ENCODE assay signal across 19 cellular contexts in genomic region chr7:27329917-27330316, GRCh38.
DNase-seq lines count a peak whose midpoint lies in the region; ATAC-seq, FAIRE-seq and TF ChIP-seq lines count a peak whose summit lies in the region.
"Had no signal": no experiment of that assay in that cellular context is flagged by ENCODE, and none has a peak within 500 bp of the region (broad histone marks: within the 10 kb centered on the region; RNA-seq: fewer than 3 reads in every experiment).

No MANE protein-coding gene starts in this region.

- no peaks in the 10 kb centered on the region for H3K4me1 Mint-ChIP-seq in MCF 10A (ENCODE audit: insufficient read depth, unreplicated experiment)
- H3K4me1 Mint-ChIP-seq in progenitor cell of endocrine pancreas (ENCODE audit: low read depth), result no peaks in the 10 kb centered on the region
- H3K4me1 Mint-ChIP-seq: stimulated activated naive CD8-positive, alpha-beta T cell treated with anti-CD3 and anti-CD28 coated beads, Interleukin-15, amount 100 ng/mL, for 72 hours; T-helper 17 cell had no signal

- in situ Hi-C loops in T47D (cut with HindIII; ENCODE audit: low pct_unique_long_range_greater_than_20kb, low sequenced_read_pairs), result no loop called here

- no peak overlapping the region for H2BK20ac ChIP-seq in H1 (ENCODE audit: low read length)

- no peaks in the 10 kb centered on the region for H3K4me1 ChIP-seq in H1 (replicated peaks in 1 of 4; ENCODE audit: control insufficient read depth in 3 of 4, insufficient read depth in 4 of 4, low read length in 3 of 4)
- H3K4me1 ChIP-seq: lower lobe of right lung, uterus had no signal

- POLR2A ChIA-PET in MCF 10A (lab: Yijun Ruan, JAX) (interaction anchor here (1.1 kb wide), 1 partner anchor 9 kb away, joined by 3 read pairs; no protein-coding TSS in a partner anchor), H1 (lab: Charles Lee; ENCODE audit: partially characterized antibody) (interaction anchor here (1.4 kb wide), 1 partner anchor 9 kb away, joined by 3 read pairs; no protein-coding TSS in a partner anchor), GM10248 (lab: Yijun Ruan, JAX) (no interaction called here)

- CTCF ChIA-PET in MCF 10A (lab: Yijun Ruan, JAX), result interaction anchor here (0.6 to 1.3 kb wide), 8 partner anchors 8 to 120 kb away, joined by 3 to 5 read pairs (median 3); no protein-coding TSS in a partner anchor
- CTCF ChIA-PET in H1 (lab: Charles Lee; ENCODE audit: partially characterized antibody), result interaction anchor here (0.7 to 2.6 kb wide), 13 partner anchors 8 to 588 kb away, joined by 3 to 14 read pairs (median 3); no protein-coding TSS in a partner anchor
- CTCF ChIA-PET in GM10248 (lab: Yijun Ruan, JAX), result no interaction called here

- H4K91ac ChIP-seq in H1 (replicated peaks; ENCODE audit: insufficient read length, low read length), result no peak overlapping the region

- H3K23ac ChIP-seq in H1 (ENCODE audit: insufficient read length), result no peak overlapping the region

- TF ChIP-seq CTCF in MCF 10A (IDR thresholded peaks at IDR 0.05; ENCODE audit: unreplicated experiment) (no peak), NB4 (IDR thresholded peaks at IDR 0.05; ENCODE audit: low read depth, low read length) (peak; percentile 28), H1 (IDR thresholded peaks at IDR 0.05; ENCODE audit: control extremely low read depth in 1 of 3, insufficient read depth in 1 of 3, low read depth in 1 of 3, low read length in 3 of 3) (peak in 2 of 3 experiments; percentile 15 to 17; a peak in 2 of 4 replicates), progenitor cell of endocrine pancreas (IDR thresholded peaks at IDR 0.05; ENCODE audit: unreplicated experiment) (peak; percentile 12), GM10248 (IDR thresholded peaks at IDR 0.05; ENCODE audit: control extremely low read depth, extremely low read depth, low read depth, missing control alignments) (no peak)

- intact Hi-C loops in MCF 10A (cut with micrococcal nuclease), result no loop called here

- no peak for TF ChIP-seq POLR2A in NB4 (IDR thresholded peaks at IDR 0.05; ENCODE audit: extremely low read depth, insufficient read length)
- TF ChIP-seq POLR2A in H1 (IDR thresholded peaks at IDR 0.05; ENCODE audit: control extremely low read depth in 1 of 2, low read depth in 2 of 2, low read length in 2 of 2), result no peak

- H4K5ac ChIP-seq in H1 (ENCODE audit: insufficient read length, low read depth, low read length), result no peak overlapping the region

- BruUV-seq in MCF 10A (replicated peaks; lab: Mats Ljungman, UMichigan), result no TSS peak

- no peak overlapping the region for H3K14ac ChIP-seq in H1 (ENCODE audit: insufficient read length)

- WGBS in H1 (ENCODE audit: extremely low coverage in 1 of 2, insufficient coverage in 1 of 2, insufficient read length in 1 of 2, insufficient replicate concordance in 2 of 2, low coverage in 1 of 2, low lambda C conversion rate in 2 of 2, missing lambda C conversion rate in 1 of 2), 2 experiments, result 60% methylated on average over 1 of the region's 1 CpG; no CpG with 5 or more reads in 1 of the 2 experiments

- DNase-seq in T47D (ENCODE audit: low read depth in 1 of 2, low spot score in 1 of 2) (peak; percentile 27 to 40), MCF 10A (ENCODE audit: unreplicated experiment) (no peak), NB4 (ENCODE audit: low read depth) (no peak), H1 (ENCODE audit: low read depth in 1 of 2, low spot score in 2 of 2) (no peak), progenitor cell of endocrine pancreas (ENCODE audit: low spot score, unreplicated experiment) (no peak), GM10248 (ENCODE audit: extremely low spot score) (no peak), NCI-H2029 (lab: John Stamatoyannopoulos, UW) (no peak)
- DNase-seq: activated CD4-positive, alpha-beta T cell treated with anti-CD3 and anti-CD28 coated beads for 1 hour; activated CD8-positive, alpha-beta memory T cell treated with anti-CD3 and anti-CD28 coated beads, Interleukin-2, amount 50 U/mL, for 4 hours; activated naive CD4-positive, alpha-beta T cell treated with anti-CD3 and anti-CD28 coated beads for 36 hours; lower lobe of right lung; NCI-H2081 treated with DMSO at 0.1 percent for 48 hours; NCI-H748 treated with DMSO at 0.1 percent for 48 hours; stimulated activated naive CD8-positive, alpha-beta T cell treated with anti-CD3 and anti-CD28 coated beads, Interleukin-15, amount 100 ng/mL, for 72 hours; T-helper 17 cell; uterus had no signal

- H3K4me2 ChIP-seq in H1 (ENCODE audit: insufficient read depth in 1 of 2, low read depth in 2 of 2, low read length in 2 of 2), result no peak overlapping the region

- H4K8ac ChIP-seq in H1 (ENCODE audit: extremely low read depth, insufficient read depth, low read length), result no peak overlapping the region

- H2BK120ac ChIP-seq in H1 (replicated peaks; ENCODE audit: low read depth, low read length), result no peak overlapping the region

- FAIRE-seq in H1 (lab: Jason Lieb, UNC), result no peak
- FAIRE-seq: GM18507 had no signal

- no peak overlapping the region for H2BK5ac ChIP-seq in H1 (ENCODE audit: low read depth, low read length)

- no peak overlapping the region for H3K9ac ChIP-seq in H1 (replicated peaks in 1 of 4; ENCODE audit: extremely low read depth in 1 of 4, low read depth in 3 of 4, low read length in 3 of 4)

- no peak for ATAC-seq in HG03520 (IDR thresholded peaks at IDR 0.05; ENCODE audit: unreplicated experiment)
- ATAC-seq: lower lobe of right lung; Right ventricle myocardium inferior; stimulated activated naive CD8-positive, alpha-beta T cell treated with anti-CD3 and anti-CD28 coated beads, Interleukin-15, amount 100 ng/mL, for 72 hours; T-helper 17 cell had no signal

- H3K9me3 ChIP-seq in H1 (ENCODE audit: insufficient read depth in 2 of 2, low read depth in 1 of 2, low read length in 1 of 2), result no peaks in the 10 kb centered on the region; a peak in 1 of 4 replicates

- no peaks in the 10 kb centered on the region for H3K79me1 ChIP-seq in H1 (ENCODE audit: low read depth, low read length)

- no peak overlapping the region for H2BK12ac ChIP-seq in H1 (ENCODE audit: low read depth, low read length)

- no peak overlapping the region for H3K4ac ChIP-seq in H1 (replicated peaks; ENCODE audit: insufficient read length, low read depth, low read length)

- H2AK5ac ChIP-seq in H1 (ENCODE audit: low read depth, low read length), result no peak overlapping the region

- H2BK15ac ChIP-seq in H1 (ENCODE audit: low read length), result no peak overlapping the region

- H2AFZ ChIP-seq in H1 (ENCODE audit: low read length), result no peak overlapping the region

- H3K9me3 Mint-ChIP-seq in MCF 10A (ENCODE audit: unreplicated experiment) (peaks cover 6% of the 10 kb centered on the region), progenitor cell of endocrine pancreas (ENCODE audit: low read depth) (peaks cover 11% of the 10 kb centered on the region)

- H3K56ac ChIP-seq in H1 (replicated peaks; ENCODE audit: insufficient read length, low read depth, low read length), result no peak overlapping the region

- no peaks in the 10 kb centered on the region for H4K20me1 ChIP-seq in H1 (replicated peaks in 1 of 2; ENCODE audit: control insufficient read depth in 1 of 2, insufficient read depth in 2 of 2, low read length in 2 of 2)

- H3K4me3 ChIP-seq in NB4 (ENCODE audit: low read depth, low read length), result no peak overlapping the region
- H3K4me3 ChIP-seq in H1 (ENCODE audit: extremely low read depth in 1 of 4, insufficient read depth in 2 of 4, low read depth in 3 of 4, low read length in 4 of 4), result no peak overlapping the region
- H3K4me3 ChIP-seq: lower lobe of right lung, uterus had no signal

- H3K23me2 ChIP-seq in H1 (ENCODE audit: low read depth, low read length), result no peaks in the 10 kb centered on the region; the same call in 1 of the 2 replicates

- no peak overlapping the region for H3K18ac ChIP-seq in H1 (ENCODE audit: extremely low read depth, low read length)

- H3K4me3 Mint-ChIP-seq in MCF 10A (ENCODE audit: unreplicated experiment), result no peak overlapping the region
- H3K4me3 Mint-ChIP-seq in progenitor cell of endocrine pancreas (ENCODE audit: low read depth), result no peak overlapping the region
- H3K4me3 Mint-ChIP-seq: activated naive CD4-positive, alpha-beta T cell treated with anti-CD3 and anti-CD28 coated beads for 36 hours; stimulated activated naive CD8-positive, alpha-beta T cell treated with anti-CD3 and anti-CD28 coated beads, Interleukin-15, amount 100 ng/mL, for 72 hours; T-helper 17 cell had no signal

- H3K27ac Mint-ChIP-seq in MCF 10A (ENCODE audit: low read depth, unreplicated experiment), result no peak overlapping the region
- no peak overlapping the region for H3K27ac Mint-ChIP-seq in progenitor cell of endocrine pancreas
- H3K27ac Mint-ChIP-seq: activated naive CD4-positive, alpha-beta T cell treated with anti-CD3 and anti-CD28 coated beads for 36 hours; stimulated activated naive CD8-positive, alpha-beta T cell treated with anti-CD3 and anti-CD28 coated beads, Interleukin-15, amount 100 ng/mL, for 72 hours; T-helper 17 cell had no signal

- no peaks in the 10 kb centered on the region for H3K36me3 ChIP-seq in H1 (ENCODE audit: control insufficient read depth in 2 of 4, insufficient read depth in 4 of 4, low read length in 3 of 4)
- H3K36me3 ChIP-seq: lower lobe of right lung, uterus had no signal

- H3K36me3 Mint-ChIP-seq in MCF 10A (ENCODE audit: insufficient read depth, unreplicated experiment), result no peaks in the 10 kb centered on the region
- H3K36me3 Mint-ChIP-seq in progenitor cell of endocrine pancreas (ENCODE audit: insufficient read depth), result peaks cover 2% of the 10 kb centered on the region

- H3K27ac ChIP-seq in H1 (ENCODE audit: low read depth, low read length), result no peak overlapping the region
- H3K27ac ChIP-seq: lower lobe of right lung, uterus had no signal

- no peaks in the 10 kb centered on the region for H3K27me3 ChIP-seq in H1 (replicated peaks in 1 of 4; ENCODE audit: control insufficient read depth in 3 of 4, extremely low read depth in 1 of 4, insufficient read depth in 3 of 4, low read length in 3 of 4)
- H3K27me3 ChIP-seq: uterus had no signal

- H3K27me3 Mint-ChIP-seq in MCF 10A (ENCODE audit: insufficient read depth, unreplicated experiment), result no peaks in the 10 kb centered on the region
- peaks cover 4% of the 10 kb centered on the region for H3K27me3 Mint-ChIP-seq in progenitor cell of endocrine pancreas

- TF ChIP-seq RAD21 in H1 (IDR thresholded peaks at IDR 0.05 in 1 of 2, conservative IDR thresholded peaks at IDR 0.05 in 1 of 2; ENCODE audit: low read depth in 2 of 2, low read length in 2 of 2), result peak; percentile 22 to 36; a peak in 2 of 4 replicates

- H3K79me2 ChIP-seq in H1 (ENCODE audit: control insufficient read depth in 1 of 2, insufficient read depth in 2 of 2, low read length in 2 of 2), result no peaks in the 10 kb centered on the region

- TF ChIP-seq EP300 in H1 (IDR thresholded peaks at IDR 0.05; ENCODE audit: borderline replicate concordance in 1 of 2, low read depth in 2 of 2, low read length in 2 of 2), result no peak

TF ChIP-seq in H1, 55 proteins besides CTCF, POLR2A, EP300 and RAD21 (continues in another document):
- no peak for TF ChIP-seq MAX (IDR thresholded peaks at IDR 0.05)

Comparison
In these comparisons a context has a peak if more than half of its experiments do, and no peak if none do; other contexts are left out.
1. DNase-seq: peak in T47D (2 of 2); none in MCF 10A (single experiment), NB4 (single experiment), H1 (0 of 2), progenitor cell of endocrine pancreas (single experiment), GM10248 (single experiment) and NCI-H2029 (single experiment).
2. CTCF ChIP-seq: peak in NB4 (single experiment), H1 (2 of 3) and progenitor cell of endocrine pancreas (single experiment); none in MCF 10A (single experiment) and GM10248 (single experiment).